In the genomic region with DNA sequence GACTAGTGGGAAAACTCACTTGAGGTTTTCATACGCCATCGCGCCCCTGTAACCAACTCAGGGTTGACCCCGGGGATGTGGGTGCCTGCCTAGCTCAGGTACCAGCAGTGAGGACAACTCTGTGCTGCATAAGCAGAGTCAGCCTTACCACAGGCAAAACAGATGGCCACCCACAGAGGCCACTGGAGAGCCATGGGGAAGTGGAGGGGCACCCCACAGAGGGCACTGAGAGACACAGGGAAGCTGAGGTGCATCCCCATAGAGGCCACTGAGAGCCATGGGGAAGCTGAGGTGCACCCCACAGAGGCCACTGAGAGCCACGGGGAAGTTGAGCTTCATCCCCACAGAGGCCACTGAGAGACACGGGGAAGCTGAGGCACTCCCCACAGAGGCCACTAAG, we compare ENCODE assay signal across 31 cellular contexts.
A peak's percentile ranks its signal among the peaks of the same experiment; 100 is the strongest.
DNase-seq lines count a peak whose midpoint lies in the region; ATAC-seq, FAIRE-seq and TF ChIP-seq lines count a peak whose summit lies in the region.
"Had no signal": no experiment of that assay in that cellular context is flagged by ENCODE, and none has a peak within 500 bp of the region (broad histone marks: within the 10 kb centered on the region; RNA-seq: fewer than 3 reads in every experiment).

No MANE protein-coding gene starts in this region.

- H3K4me3 ChIP-seq in Caco-2 (ENCODE audit: low read depth, low read length) (no peak overlapping the region), GM12878 (no peak overlapping the region), trophoblast cell (ENCODE audit: low read depth, low read length) (no peak overlapping the region)
- H3K4me3 ChIP-seq: BLaER1 treated with 17β-estradiol and CSF1 and Interleukin-3, amounts not matched to agents 10 nM and 100 nM; breast epithelium; heart left ventricle; pancreas; SJCRH30; stomach had no signal

- peak; percentile 58; the same call in 2 of the 3 replicates for ATAC-seq in GM12878
- no peak for ATAC-seq in activated CD8-positive, alpha-beta T cell treated with anti-CD3 and anti-CD28 coated beads for 36 hours
- ATAC-seq in HG03571 (IDR thresholded peaks at IDR 0.05; ENCODE audit: unreplicated experiment): no peak
- ATAC-seq: HepG2, left colon, Panc1, pancreas, right cardiac atrium had no signal

- no peaks in the 10 kb centered on the region for H3K27me3 ChIP-seq in Caco-2 (replicated peaks; ENCODE audit: control insufficient read depth, insufficient read depth, low read length)
- no peaks in the 10 kb centered on the region for H3K27me3 ChIP-seq in GM12878 (replicated peaks in 1 of 2; ENCODE audit: control insufficient read depth in 2 of 2, insufficient read depth in 2 of 2, low read length in 1 of 2)
- H3K27me3 ChIP-seq in trophoblast cell (ENCODE audit: insufficient read depth, low read length): no peaks in the 10 kb centered on the region
- H3K27me3 ChIP-seq: BLaER1 treated with 17β-estradiol and CSF1 and Interleukin-3, amounts not matched to agents 10 nM and 100 nM; breast epithelium; heart left ventricle; pancreas; SJCRH30; stomach had no signal

- no peak overlapping the region for H3K4me2 ChIP-seq in GM12878 (ENCODE audit: control insufficient read depth, insufficient read depth)
- H3K4me2 ChIP-seq in trophoblast cell (ENCODE audit: low read length): no peak overlapping the region

- TF ChIP-seq CTCF in Caco-2 (IDR thresholded peaks at IDR 0.05; ENCODE audit: insufficient read depth in 1 of 2, low read depth in 1 of 2, low read length in 1 of 2, severe bottlenecking in 1 of 2, unreplicated experiment in 1 of 2) (no peak), GM12878 (IDR thresholded peaks at IDR 0.05 in 2 of 3, conservative IDR thresholded peaks at IDR 0.05 in 1 of 3; ENCODE audit: control insufficient read depth in 2 of 3, extremely low read depth in 1 of 3, insufficient read depth in 1 of 3, low read depth in 3 of 3, low read length in 3 of 3) (peak in 2 of 3 experiments; percentile 17 to 23; a peak in 2 of 6 replicates)
- TF ChIP-seq CTCF in activated CD8-positive, alpha-beta T cell treated with anti-CD3 and anti-CD28 coated beads for 36 hours (IDR thresholded peaks at IDR 0.05): no peak

- H3K27ac ChIP-seq in GM12878 (ENCODE audit: control insufficient read depth, insufficient read depth) (no peak overlapping the region), trophoblast cell (ENCODE audit: low read depth, low read length) (peak overlapping the region; percentile 51)
- H3K27ac ChIP-seq: pancreas, SJCRH30 had no signal

- H2AK5ac ChIP-seq in trophoblast cell (ENCODE audit: low read length): peak overlapping the region; percentile 78

- H4K20me1 ChIP-seq in GM12878 (ENCODE audit: control insufficient read depth, insufficient read depth): no peaks in the 10 kb centered on the region

- 53% methylated on average over 6 of the region's 6 CpGs for WGBS in GM12878 (ENCODE audit: insufficient coverage, insufficient replicate concordance, low lambda C conversion rate, missing lambda C conversion rate)
- WGBS in trophoblast cell (ENCODE audit: extremely low coverage, insufficient coverage, insufficient read length): no CpG with 5 or more reads among the region's 6 CpGs

- FAIRE-seq in GM12878 (lab: Jason Lieb, UNC): no peak
- FAIRE-seq: colon, GM12892, HepG2, pancreas had no signal

- no peaks in the 10 kb centered on the region for H3K36me3 ChIP-seq in Caco-2 (ENCODE audit: control insufficient read depth, insufficient read depth, low read length)
- H3K36me3 ChIP-seq in GM12878 (ENCODE audit: control insufficient read depth in 2 of 2, insufficient read depth in 2 of 2, low read length in 1 of 2): peaks cover 3 to 9% of the 10 kb centered on the region in 2 experiments; a peak in 3 of 4 replicates
- peaks cover 6% of the 10 kb centered on the region in 2 experiments for H3K36me3 ChIP-seq in trophoblast cell (ENCODE audit: control insufficient read depth in 1 of 2, insufficient read depth in 2 of 2, low read length in 2 of 2)
- H3K36me3 ChIP-seq: breast epithelium, pancreas, SJCRH30 had no signal

- POLR2A ChIA-PET in Caco-2 (lab: Charles Lee): no interaction called here
- POLR2A ChIA-PET in GM12878 (lab: Charles Lee): interaction anchor here (0.5 to 0.6 kb wide), 2 partner anchors 123 to 1937 kb away, joined by 3 to 4 read pairs; no protein-coding TSS in a partner anchor
- POLR2A ChIA-PET in activated CD8-positive, alpha-beta T cell treated with anti-CD3 and anti-CD28 coated beads for 36 hours (lab: Charles Lee): no interaction called here

- H4K8ac ChIP-seq in trophoblast cell (ENCODE audit: low read depth, low read length): no peak overlapping the region

- no peaks in the 10 kb centered on the region for H3K27me3 Mint-ChIP-seq in Caco-2 (ENCODE audit: insufficient read depth, unreplicated experiment)
- no peaks in the 10 kb centered on the region for H3K27me3 Mint-ChIP-seq in activated CD8-positive, alpha-beta T cell treated with anti-CD3 and anti-CD28 coated beads for 36 hours
- H3K27me3 Mint-ChIP-seq: type B pancreatic cell had no signal

- peak overlapping the region; percentile 85 for H3K27ac Mint-ChIP-seq in Caco-2 (ENCODE audit: unreplicated experiment)
- no peak overlapping the region for H3K27ac Mint-ChIP-seq in activated CD8-positive, alpha-beta T cell treated with anti-CD3 and anti-CD28 coated beads for 36 hours
- H3K27ac Mint-ChIP-seq: natural killer cell had no signal

- no peaks in the 10 kb centered on the region for H3K9me3 Mint-ChIP-seq in Caco-2 (ENCODE audit: unreplicated experiment)
- H3K9me3 Mint-ChIP-seq in activated CD8-positive, alpha-beta T cell treated with anti-CD3 and anti-CD28 coated beads for 36 hours: no peaks in the 10 kb centered on the region
- H3K9me3 Mint-ChIP-seq: H9, natural killer cell, type B pancreatic cell had no signal

- DNase-seq in Caco-2: no peak
- DNase-seq in MV-4-11 (lab: John Stamatoyannopoulos, UW): peak; percentile 74
- no peak for DNase-seq in GM12878 (ENCODE audit: low read depth, low spot score)
- no peak for DNase-seq in trophoblast cell
- no peak for DNase-seq in glomerular visceral epithelial cell (ENCODE audit: extremely low spot score)
- DNase-seq in activated CD8-positive, alpha-beta T cell treated with anti-CD3 and anti-CD28 coated beads for 36 hours: no peak
- DNase-seq: activated CD4-positive, alpha-beta T cell treated with anti-CD3 and anti-CD28 coated beads for 1 hour; activated naive CD4-positive, alpha-beta T cell; amniotic stem cell; effector memory CD4-positive, alpha-beta T cell; erythroblast; H9; heart left ventricle; left colon; natural killer cell; NCI-H2029 treated with DMSO at 0.1 percent for 48 hours; NCI-H226; NCI-H774; pancreas; right cardiac atrium; SJCRH30; stimulated activated CD4-positive, alpha-beta T cell treated with anti-CD3 and anti-CD28 coated beads, Interleukin-12 subunit alpha, Interleukin-12 subunit beta, amount 100 ng/mL, for 4 hours; stomach had no signal

- peaks cover 48% of the 10 kb centered on the region for H3K79me1 ChIP-seq in trophoblast cell (ENCODE audit: low read length)

- H3K4ac ChIP-seq in trophoblast cell (ENCODE audit: low read depth, low read length): peak overlapping the region; percentile 35

- H2BK5ac ChIP-seq in trophoblast cell (ENCODE audit: low read depth, low read length, poor library complexity): peak overlapping the region; percentile 51

- intact Hi-C loops in Caco-2 (cut with micrococcal nuclease; ENCODE audit: unreplicated experiment): no loop called here
- intact Hi-C loops in GM12878 (cut with micrococcal nuclease; ENCODE audit: unreplicated experiment): no loop called here
- intact Hi-C loops in activated CD8-positive, alpha-beta T cell treated with anti-CD3 and anti-CD28 coated beads for 36 hours (cut with micrococcal nuclease): no loop called here

- peak overlapping the region; percentile 98 for H2BK12ac ChIP-seq in trophoblast cell (ENCODE audit: low read length)

- peaks cover 7% of the 10 kb centered on the region for H3K36me3 Mint-ChIP-seq in Caco-2 (ENCODE audit: insufficient read depth, unreplicated experiment)
- no peaks in the 10 kb centered on the region for H3K36me3 Mint-ChIP-seq in activated CD8-positive, alpha-beta T cell treated with anti-CD3 and anti-CD28 coated beads for 36 hours (ENCODE audit: low read depth)
- H3K36me3 Mint-ChIP-seq: natural killer cell had no signal

- H3K4me1 ChIP-seq in Caco-2: peaks cover 42% of the 10 kb centered on the region
- H3K4me1 ChIP-seq in GM12878 (ENCODE audit: control insufficient read depth, insufficient read depth, low read length): no peaks in the 10 kb centered on the region
- peaks cover 42% of the 10 kb centered on the region in 2 experiments for H3K4me1 ChIP-seq in trophoblast cell (ENCODE audit: control insufficient read depth in 1 of 2, insufficient read depth in 2 of 2, low read length in 2 of 2)
- H3K4me1 ChIP-seq: pancreas had no signal

- H3K79me2 ChIP-seq in GM12878 (ENCODE audit: control insufficient read depth, insufficient read depth, low read length) (no peaks in the 10 kb centered on the region), trophoblast cell (ENCODE audit: control insufficient read depth, insufficient read depth, low read length, poor library complexity) (peaks cover 16% of the 10 kb centered on the region)

- H3K9ac ChIP-seq in GM12878 (ENCODE audit: control insufficient read depth, insufficient read depth, low read length): no peak overlapping the region
- peak overlapping the region; percentile 49 for H3K9ac ChIP-seq in trophoblast cell (ENCODE audit: low read length)
- H3K9ac ChIP-seq: BLaER1 treated with 17β-estradiol and CSF1 and Interleukin-3, amounts not matched to agents 10 nM and 100 nM had no signal

- SMC1A ChIA-PET in GM12878 (lab: Charles Lee; ENCODE audit: uncharacterized antibody, unreplicated experiment): interaction anchor here (0.7 to 1.7 kb wide), 5 partner anchors 17 to 201 kb away, joined by 3 to 4 read pairs (median 3); no protein-coding TSS in a partner anchor

- peaks cover 45% of the 10 kb centered on the region for H3K4me1 Mint-ChIP-seq in Caco-2 (ENCODE audit: low read depth, unreplicated experiment)
- H3K4me1 Mint-ChIP-seq in activated CD8-positive, alpha-beta T cell treated with anti-CD3 and anti-CD28 coated beads for 36 hours (ENCODE audit: low read depth): no peaks in the 10 kb centered on the region

- CTCF ChIA-PET in Caco-2 (lab: Charles Lee) (no interaction called here), GM12878 (lab: Yijun Ruan, JAX) (interaction anchor here (0.7 to 2.0 kb wide), 6 partner anchors 17 to 203 kb away, joined by 3 to 5 read pairs (median 4); no protein-coding TSS in a partner anchor)
- CTCF ChIA-PET in activated CD8-positive, alpha-beta T cell treated with anti-CD3 and anti-CD28 coated beads for 36 hours (lab: Charles Lee): interaction anchor here (1.6 kb wide), 1 partner anchor 9 kb away, joined by 4 read pairs; no protein-coding TSS in a partner anchor

- no peak for TF ChIP-seq POLR2A in GM12878 (IDR thresholded peaks at IDR 0.05; ENCODE audit: low read depth, low read length)

- H3K23ac ChIP-seq in trophoblast cell (ENCODE audit: low read length): no peak overlapping the region

- BruUV-seq in Caco-2 (replicated peaks; lab: Mats Ljungman, UMichigan) (no TSS peak), GM12878 (replicated peaks; lab: Mats Ljungman, UMichigan) (no TSS peak)

- H3K9me3 ChIP-seq in Caco-2: no peaks in the 10 kb centered on the region
- H3K9me3 ChIP-seq in GM12878 (replicated peaks; ENCODE audit: control insufficient read depth, insufficient read depth, low read length): no peaks in the 10 kb centered on the region
- H3K9me3 ChIP-seq in trophoblast cell (ENCODE audit: insufficient read depth, low read depth, low read length): peaks cover 2% of the 10 kb centered on the region
- H3K9me3 ChIP-seq: BLaER1 treated with 17β-estradiol and CSF1 and Interleukin-3, amounts not matched to agents 10 nM and 100 nM; breast epithelium; heart left ventricle; pancreas; SJCRH30; stomach had no signal

- in situ Hi-C loops in GM12878 (cut with MboI): no loop called here

- H4K12ac ChIP-seq in trophoblast cell (ENCODE audit: low read depth, low read length): no peak overlapping the region

- peak overlapping the region; percentile 56 for H3K14ac ChIP-seq in trophoblast cell (ENCODE audit: low read length)

- no peak overlapping the region for H3K4me3 Mint-ChIP-seq in Caco-2 (ENCODE audit: unreplicated experiment)
- no peak overlapping the region for H3K4me3 Mint-ChIP-seq in activated CD8-positive, alpha-beta T cell treated with anti-CD3 and anti-CD28 coated beads for 36 hours
- H3K4me3 Mint-ChIP-seq: H9, natural killer cell had no signal

- no peak for TF ChIP-seq RAD21 in GM12878 (IDR thresholded peaks at IDR 0.05; ENCODE audit: insufficient read depth, low read depth, low read length)

- no peak for TF ChIP-seq EP300 in GM12878 (IDR thresholded peaks at IDR 0.05; ENCODE audit: borderline replicate concordance in 1 of 2, control insufficient read depth in 1 of 2, low read depth in 2 of 2, low read length in 2 of 2)

- H2AFZ ChIP-seq in GM12878 (ENCODE audit: control insufficient read depth, low read depth, low read length) (no peak overlapping the region), trophoblast cell (ENCODE audit: insufficient read depth, low read length, poor library complexity) (no peak overlapping the region)

- peak overlapping the region; percentile 86 for H4K91ac ChIP-seq in trophoblast cell (ENCODE audit: low read depth, low read length)

- RAD21 ChIA-PET in GM12878 (lab: Charles Lee; ENCODE audit: unreplicated experiment): interaction anchor here (2.6 kb wide), 1 partner anchor 83 kb away, joined by 7 read pairs; no protein-coding TSS in a partner anchor

- H2BK120ac ChIP-seq in trophoblast cell (ENCODE audit: insufficient read depth, low read length, poor library complexity): peak overlapping the region; percentile 62

- H3K18ac ChIP-seq in trophoblast cell (ENCODE audit: low read length): peak overlapping the region; percentile 53

Comparison
In these comparisons a context has a peak if more than half of its experiments do, and no peak if none do; other contexts are left out.
1. CTCF ChIP-seq: peak in GM12878 (2 of 3); none in Caco-2 (0 of 2) and activated CD8-positive, alpha-beta T cell treated with anti-CD3 and anti-CD28 coated beads for 36 hours (single experiment).